Comparison of ENCODE assay signal across 23 cellular contexts in the genomic region with DNA sequence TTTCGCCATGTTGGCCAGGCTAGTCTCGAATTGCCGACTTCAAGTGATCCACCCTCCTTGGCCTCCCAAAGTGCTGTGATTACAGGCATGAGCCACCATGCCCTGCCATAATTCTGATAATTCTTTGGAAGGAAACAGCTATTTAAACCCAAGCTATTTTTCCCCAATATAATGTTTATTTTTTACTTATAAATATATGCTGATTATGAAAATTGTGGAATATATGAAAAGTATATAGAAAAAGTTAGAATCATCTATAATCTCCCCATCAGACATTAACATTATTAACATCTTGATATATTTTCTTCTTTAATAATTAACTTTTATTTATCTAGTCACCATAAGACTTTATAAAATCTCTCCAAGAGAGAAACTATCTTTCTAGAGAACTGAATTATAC.
"Had no signal": no experiment of that assay in that cellular context is flagged by ENCODE, and none has a peak within 500 bp of the region (broad histone marks: within the 10 kb centered on the region; RNA-seq: fewer than 3 reads in every experiment).

No MANE protein-coding gene starts in this region.

- H3K27ac Mint-ChIP-seq: nephron; neural progenitor cell; progenitor cell of endocrine pancreas; stimulated activated effector memory CD8-positive, alpha-beta T cell treated with anti-CD3 and anti-CD28 coated beads, Interleukin-12 subunit alpha, Interleukin-12 subunit beta, amount 100 ng/mL, for 72 hours; stimulated activated naive B cell treated with anti-CD40 and anti-IgM and Interleukin-4, amounts not matched to agents 10 μg/mL and 1 μg/mL and 100 μg/mL, for 72 hours; stimulated activated naive CD8-positive, alpha-beta T cell treated with anti-CD3 and anti-CD28 coated beads, Interleukin-15, Interleukin-2, amounts not matched to agents 100 ng/mL and 50 ng/mL, for 24 hours had no signal

- H3K4me1 Mint-ChIP-seq: neural progenitor cell; stimulated activated effector memory CD8-positive, alpha-beta T cell treated with anti-CD3 and anti-CD28 coated beads, Interleukin-12 subunit alpha, Interleukin-12 subunit beta, amount 100 ng/mL, for 72 hours; stimulated activated naive B cell treated with anti-CD40 and anti-IgM and Interleukin-4, amounts not matched to agents 10 μg/mL and 1 μg/mL and 100 μg/mL, for 72 hours had no signal

- H3K4me3 Mint-ChIP-seq: nephron; neural progenitor cell; stimulated activated effector memory CD8-positive, alpha-beta T cell treated with anti-CD3 and anti-CD28 coated beads, Interleukin-12 subunit alpha, Interleukin-12 subunit beta, amount 100 ng/mL, for 72 hours; stimulated activated naive B cell treated with anti-CD40 and anti-IgM and Interleukin-4, amounts not matched to agents 10 μg/mL and 1 μg/mL and 100 μg/mL, for 72 hours; stimulated activated naive CD8-positive, alpha-beta T cell treated with anti-CD3 and anti-CD28 coated beads, Interleukin-15, Interleukin-2, amounts not matched to agents 100 ng/mL and 50 ng/mL, for 24 hours had no signal

- FAIRE-seq: small intestine, urothelium cell line had no signal

- ATAC-seq: right cardiac atrium; right lobe of liver; stimulated activated effector memory CD8-positive, alpha-beta T cell treated with anti-CD3 and anti-CD28 coated beads, Interleukin-12 subunit alpha, Interleukin-12 subunit beta, amount 100 ng/mL, for 72 hours; stimulated activated naive B cell treated with anti-CD40 and anti-IgM and Interleukin-4, amounts not matched to agents 10 μg/mL and 1 μg/mL and 100 μg/mL, for 72 hours had no signal

- H3K27me3 Mint-ChIP-seq: progenitor cell of endocrine pancreas; stimulated activated naive B cell treated with anti-CD40 and anti-IgM and Interleukin-4, amounts not matched to agents 10 μg/mL and 1 μg/mL and 100 μg/mL, for 72 hours; stimulated activated naive CD8-positive, alpha-beta T cell treated with anti-CD3 and anti-CD28 coated beads, Interleukin-15, Interleukin-2, amounts not matched to agents 100 ng/mL and 50 ng/mL, for 24 hours had no signal

- H3K9me3 Mint-ChIP-seq: nephron; neural progenitor cell; stimulated activated effector memory CD8-positive, alpha-beta T cell treated with anti-CD3 and anti-CD28 coated beads, Interleukin-12 subunit alpha, Interleukin-12 subunit beta, amount 100 ng/mL, for 72 hours; stimulated activated naive B cell treated with anti-CD40 and anti-IgM and Interleukin-4, amounts not matched to agents 10 μg/mL and 1 μg/mL and 100 μg/mL, for 72 hours; stimulated activated naive CD8-positive, alpha-beta T cell treated with anti-CD3 and anti-CD28 coated beads, Interleukin-15, Interleukin-2, amounts not matched to agents 100 ng/mL and 50 ng/mL, for 24 hours had no signal

- DNase-seq: occipital lobe; ovary; posterior cingulate gyrus; psoas muscle; right cardiac atrium; right lobe of liver; sigmoid colon; small intestine; stimulated activated CD4-positive, alpha-beta T cell treated with anti-CD3 and anti-CD28 coated beads, Interleukin-15, amount 100 ng/mL, for 24 hours; stimulated activated CD4-positive, alpha-beta T cell treated with anti-CD3 and anti-CD28 coated beads, Interleukin-2, amount 100 ng/mL, for 24 hours; stimulated activated CD4-positive, alpha-beta T cell treated with anti-CD3 and anti-CD28 coated beads, Interleukin-2, amount 100 ng/mL, for 48 hours; stimulated activated CD4-positive, alpha-beta T cell treated with anti-CD3 and anti-CD28 coated beads, Interleukin-4, amount 100 ng/mL, for 24 hours; stimulated activated naive B cell treated with anti-CD40 and anti-IgM and Interleukin-4, amounts not matched to agents 10 μg/mL and 1 μg/mL and 100 μg/mL, for 72 hours; stimulated activated naive CD4-positive, alpha-beta T cell treated with Interleukin-2 at 50 U/mL for 16 hours; stomach; thyroid gland; upper lobe of left lung had no signal
